In the genomic region with DNA sequence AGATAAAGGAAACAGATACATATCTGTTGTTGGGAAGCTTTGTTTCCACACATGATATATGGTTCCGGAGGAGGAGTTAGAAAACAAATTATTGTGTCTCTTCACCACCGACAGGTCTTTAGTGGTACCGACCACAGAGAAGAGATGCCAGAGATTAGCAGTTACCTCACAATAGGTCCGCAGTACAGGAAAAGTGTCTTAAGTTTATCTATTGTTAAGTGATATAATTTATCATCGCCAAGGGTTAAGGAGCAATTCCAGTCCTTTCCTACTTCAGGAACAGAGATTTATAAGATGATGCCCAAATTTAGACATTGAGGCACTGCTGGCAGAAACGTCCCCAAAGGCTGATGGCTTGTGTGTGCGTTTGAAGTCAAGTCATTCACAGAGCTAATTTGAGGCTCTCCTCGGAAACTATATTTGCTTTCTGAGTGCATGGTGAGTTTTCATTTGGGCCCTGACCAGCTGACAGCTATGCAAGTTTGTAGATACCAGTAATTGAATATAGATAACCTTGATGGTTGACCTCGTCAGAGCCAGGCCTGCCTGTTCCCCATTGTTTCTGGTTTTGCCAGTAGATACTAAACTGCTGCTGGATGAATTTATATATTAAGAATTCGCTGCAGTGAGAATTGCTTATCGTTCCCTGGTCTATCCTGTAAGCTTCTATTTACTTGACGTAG, we compare ENCODE assay signal across 15 cellular contexts.
DNase-seq lines count a peak whose midpoint lies in the region; ATAC-seq and TF ChIP-seq lines count a peak whose summit lies in the region.
"Had no signal": no experiment of that assay in that cellular context is flagged by ENCODE, and none has a peak within 500 bp of the region (broad histone marks: within the 10 kb centered on the region; RNA-seq: fewer than 3 reads in every experiment).

No MANE protein-coding gene starts in this region.

- H4K20me1 ChIP-seq in MM.1S (ENCODE audit: insufficient read depth, low read length): no peaks in the 10 kb centered on the region

- H3K9me3 Mint-ChIP-seq in activated naive CD8-positive, alpha-beta T cell treated with anti-CD3 and anti-CD28 coated beads, Interleukin-2, amount 50 U/mL, for 24 hours: peaks cover 4% of the 10 kb centered on the region
- H3K9me3 Mint-ChIP-seq: CD4-positive, alpha-beta T cell; GM23338; H9 had no signal

- H3K4me3 ChIP-seq in BE2C (ENCODE audit: low read depth, low read length) (peak overlapping the region; percentile 15; the same call in 1 of the 2 replicates), heart left ventricle (no peak overlapping the region), right cardiac atrium (ENCODE audit: low read length) (no peak overlapping the region), prostate gland (no peak overlapping the region), MM.1S (ENCODE audit: low read length) (no peak overlapping the region)
- H3K4me3 ChIP-seq: GM23338 had no signal

- TF ChIP-seq POLR2A in heart left ventricle (IDR thresholded peaks at IDR 0.05) (no peak), prostate gland (IDR thresholded peaks at IDR 0.05) (no peak)

- WGBS in heart left ventricle, 4 donors: 36 to 43% (median 39%) methylated on average over 12 of the region's 12 CpGs
- 31% methylated on average over 12 of the region's 12 CpGs for WGBS in right cardiac atrium
- 73% methylated on average over 12 of the region's 12 CpGs for WGBS in prostate gland

- DNase-seq in BE2C (peak; percentile 60), SK-N-DZ (ENCODE audit: low spot score) (peak; percentile 22), heart left ventricle (peak in 4 of 5 donors; percentile 52 to 75 (median 64)), right cardiac atrium (no peak), prostate gland (ENCODE audit: low spot score) (no peak), MM.1S (no peak)
- DNase-seq in activated naive CD8-positive, alpha-beta T cell treated with anti-CD3 and anti-CD28 coated beads, Interleukin-2, amount 50 U/mL, for 24 hours: no peak
- DNase-seq in stimulated activated CD4-positive, alpha-beta T cell treated with anti-CD3 and anti-CD28 coated beads, Interleukin-4, amount 100 ng/mL, for 1 hour: no peak
- DNase-seq: ACHN; C1 segment of cervical spinal cord; Calu3; CD4-positive, alpha-beta T cell; DMS 273 treated with DMSO at 0.1 percent for 48 hours; H9 had no signal

- H3K4me2 ChIP-seq in MM.1S (ENCODE audit: low read depth, low read length): no peak overlapping the region
- H3K4me2 ChIP-seq: GM23338 had no signal

- H3K4me1 ChIP-seq in BE2C (peaks cover 6% of the 10 kb centered on the region; the same call in 1 of the 2 replicates), heart left ventricle (peaks cover 0 to 40% (median 16%) of the 10 kb centered on the region in 12 donors), right cardiac atrium (ENCODE audit: control insufficient read depth, insufficient read depth, low read length) (peaks cover 2% of the 10 kb centered on the region), prostate gland (replicated peaks) (no peaks in the 10 kb centered on the region), MM.1S (ENCODE audit: low read length) (no peaks in the 10 kb centered on the region)

- H3K27ac ChIP-seq in heart left ventricle (peak overlapping the region; percentile 51 to 95 (median 82)), right cardiac atrium (ENCODE audit: low read length) (no peak overlapping the region), prostate gland (no peak overlapping the region), MM.1S (ENCODE audit: low read length) (no peak overlapping the region)

- H3K9me2 ChIP-seq in MM.1S (replicated peaks; ENCODE audit: insufficient read depth, low read length): no peaks in the 10 kb centered on the region

- H3K79me2 ChIP-seq in MM.1S (ENCODE audit: low read length): no peaks in the 10 kb centered on the region

- H3K9ac ChIP-seq in MM.1S (ENCODE audit: low read length): no peak overlapping the region

- TF ChIP-seq CTCF in BE2C (IDR thresholded peaks at IDR 0.05; ENCODE audit: low read depth, low read length) (no peak), heart left ventricle (IDR thresholded peaks at IDR 0.05) (no peak), prostate gland (IDR thresholded peaks at IDR 0.05) (no peak), MM.1S (IDR thresholded peaks at IDR 0.05; ENCODE audit: low read length) (no peak)

- ATAC-seq in heart left ventricle: peak; percentile 88 to 93 (median 90)
- ATAC-seq in right cardiac atrium: peak; percentile 60 to 72
- ATAC-seq in activated naive CD8-positive, alpha-beta T cell treated with anti-CD3 and anti-CD28 coated beads, Interleukin-2, amount 50 U/mL, for 24 hours: no peak
- ATAC-seq: GM23338 had no signal

- no peak overlapping the region for H3K4me3 Mint-ChIP-seq in activated naive CD8-positive, alpha-beta T cell treated with anti-CD3 and anti-CD28 coated beads, Interleukin-2, amount 50 U/mL, for 24 hours
- H3K4me3 Mint-ChIP-seq: CD4-positive, alpha-beta T cell; GM23338; H9 had no signal

- H2AFZ ChIP-seq in MM.1S (ENCODE audit: low read length): no peak overlapping the region
- H2AFZ ChIP-seq: GM23338 had no signal

- no peaks in the 10 kb centered on the region for H3K36me3 Mint-ChIP-seq in activated naive CD8-positive, alpha-beta T cell treated with anti-CD3 and anti-CD28 coated beads, Interleukin-2, amount 50 U/mL, for 24 hours (ENCODE audit: low read depth)

- intact Hi-C loops in heart left ventricle (cut with DNase I): loop anchor here in 5 of 10 donors (5.0 to 10.0 kb wide), 5 partner anchors 58 to 892 kb away; partner anchors contain the start of gene IRX3 (in 2 of the 5)
- intact Hi-C loops in right cardiac atrium (cut with DNase I): no loop called here
- intact Hi-C loops in prostate gland (cut with DNase I): no loop called here

- no peak overlapping the region for H3K27ac Mint-ChIP-seq in activated naive CD8-positive, alpha-beta T cell treated with anti-CD3 and anti-CD28 coated beads, Interleukin-2, amount 50 U/mL, for 24 hours
- H3K27ac Mint-ChIP-seq: CD4-positive, alpha-beta T cell; GM23338; H9 had no signal

- H3K9me3 ChIP-seq in BE2C: no peaks in the 10 kb centered on the region
- no peaks in the 10 kb centered on the region for H3K9me3 ChIP-seq in heart left ventricle
- no peaks in the 10 kb centered on the region for H3K9me3 ChIP-seq in right cardiac atrium (ENCODE audit: control insufficient read depth, low read length)
- no peaks in the 10 kb centered on the region for H3K9me3 ChIP-seq in prostate gland
- H3K9me3 ChIP-seq in MM.1S (replicated peaks; ENCODE audit: insufficient read depth, low read length): no peaks in the 10 kb centered on the region

- H3K36me3 ChIP-seq in BE2C (no peaks in the 10 kb centered on the region), heart left ventricle (no peaks in the 10 kb centered on the region), prostate gland (no peaks in the 10 kb centered on the region), MM.1S (replicated peaks; ENCODE audit: insufficient read depth, low read length) (no peaks in the 10 kb centered on the region)

- peaks cover 2% of the 10 kb centered on the region for H3K27me3 ChIP-seq in BE2C
- H3K27me3 ChIP-seq in heart left ventricle: no peaks in the 10 kb centered on the region
- H3K27me3 ChIP-seq in right cardiac atrium (ENCODE audit: control insufficient read depth, insufficient read depth): no peaks in the 10 kb centered on the region
- no peaks in the 10 kb centered on the region for H3K27me3 ChIP-seq in prostate gland (replicated peaks; ENCODE audit: insufficient read depth)
- H3K27me3 ChIP-seq in MM.1S (replicated peaks; ENCODE audit: insufficient read depth, low read length): no peaks in the 10 kb centered on the region

- no peaks in the 10 kb centered on the region for H3K4me1 Mint-ChIP-seq in activated naive CD8-positive, alpha-beta T cell treated with anti-CD3 and anti-CD28 coated beads, Interleukin-2, amount 50 U/mL, for 24 hours
- H3K4me1 Mint-ChIP-seq: GM23338, H9 had no signal

- no peaks in the 10 kb centered on the region for H3F3A ChIP-seq in MM.1S (ENCODE audit: insufficient read depth, low read length)

- peaks cover 6% of the 10 kb centered on the region for H3K27me3 Mint-ChIP-seq in activated naive CD8-positive, alpha-beta T cell treated with anti-CD3 and anti-CD28 coated beads, Interleukin-2, amount 50 U/mL, for 24 hours

Comparison
In these comparisons a context has a peak if more than half of its experiments do, and no peak if none do; other contexts are left out.
1. DNase-seq: peak in BE2C (single experiment), SK-N-DZ (single experiment) and heart left ventricle (4 of 5); none in right cardiac atrium (0 of 3), activated naive CD8-positive, alpha-beta T cell treated with anti-CD3 and anti-CD28 coated beads, Interleukin-2, amount 50 U/mL, for 24 hours (single experiment), stimulated activated CD4-positive, alpha-beta T cell treated with anti-CD3 and anti-CD28 coated beads, Interleukin-4, amount 100 ng/mL, for 1 hour (single experiment), prostate gland (single experiment) and MM.1S (single experiment).
2. H3K27ac ChIP-seq: peak in heart left ventricle (12 of 12); none in right cardiac atrium (single experiment), prostate gland (0 of 2) and MM.1S (single experiment).